ENCODE assay signal across 2 cellular contexts in genomic region chr6:18391018-18391417, GRCh38.
TF ChIP-seq lines count a peak whose summit lies in the region.

No MANE protein-coding gene starts in this region.

TF ChIP-seq in IMR-90, 13 proteins besides CTCF, POLR2A, EP300 and RAD21:
- TF ChIP-seq ELK1 (IDR thresholded peaks at IDR 0.05; ENCODE audit: borderline replicate concordance, low read depth, low read length), result no peak
- no peak for TF ChIP-seq BHLHE40 (IDR thresholded peaks at IDR 0.05; ENCODE audit: low read depth, low read length)
- TF ChIP-seq RFX5 (IDR thresholded peaks at IDR 0.05; ENCODE audit: low read depth, low read length), result no peak
- TF ChIP-seq RCOR1 (IDR thresholded peaks at IDR 0.05; ENCODE audit: insufficient replicate concordance, low read length), result no peak
- no peak for TF ChIP-seq SMC3 (IDR thresholded peaks at IDR 0.05; ENCODE audit: low read depth, low read length)
- no peak for TF ChIP-seq MXI1 (IDR thresholded peaks at IDR 0.05; ENCODE audit: borderline replicate concordance, low read depth, low read length)
- TF ChIP-seq MAFK (IDR thresholded peaks at IDR 0.05; ENCODE audit: low read depth, low read length), result no peak
- no peak for TF ChIP-seq CEBPB (IDR thresholded peaks at IDR 0.05; ENCODE audit: low read depth, low read length)
- no peak for TF ChIP-seq USF2 (IDR thresholded peaks at IDR 0.05; ENCODE audit: low read depth, low read length)
- no peak for TF ChIP-seq MAZ (IDR thresholded peaks at IDR 0.05; ENCODE audit: borderline replicate concordance, low read depth, low read length)
- no peak for TF ChIP-seq CHD1 (IDR thresholded peaks at IDR 0.05; ENCODE audit: low read depth, low read length)
- TF ChIP-seq NFE2L2 (IDR thresholded peaks at IDR 0.05; ENCODE audit: low read depth, low read length), result no peak
- TF ChIP-seq FOS (IDR thresholded peaks at IDR 0.05; ENCODE audit: low read depth, low read length), result no peak

TF ChIP-seq in endothelial cell of umbilical vein, 7 proteins besides CTCF, POLR2A, EP300 and RAD21:
- TF ChIP-seq JUN (IDR thresholded peaks at IDR 0.05; ENCODE audit: borderline replicate concordance, insufficient read depth, insufficient read length, low read depth) (no peak), EZH2 (IDR thresholded peaks at IDR 0.05; ENCODE audit: borderline replicate concordance, low read depth, low read length, severe bottlenecking) (no peak), GATA2 (IDR thresholded peaks at IDR 0.05; ENCODE audit: insufficient read depth, insufficient read length, low read depth, low read length) (no peak), POLR2AphosphoS5 (IDR thresholded peaks at IDR 0.05; ENCODE audit: insufficient read depth, low read depth, low read length) (no peak), FOS (IDR thresholded peaks at IDR 0.05; ENCODE audit: borderline replicate concordance, insufficient read depth, low read length) (no peak), MYC (IDR thresholded peaks at IDR 0.05; ENCODE audit: low read depth, low read length) (no peak), MAX (IDR thresholded peaks at IDR 0.05; ENCODE audit: insufficient read depth, insufficient read length) (no peak)
